8 cellular contexts compared by ENCODE assay signal in genomic region chr11:28107331-28107725, GRCh38. TPM values are rescaled to one million over a fixed set of nuclear protein-coding genes. Genes with fewer than 3 reads are reported as not detected.
DNase-seq lines count a peak whose midpoint lies in the region; ATAC-seq, FAIRE-seq and TF ChIP-seq lines count a peak whose summit lies in the region.

No MANE protein-coding gene starts in this region.

- peaks cover 7% of the 10 kb centered on the region for H3K36me3 Mint-ChIP-seq in T-helper 17 cell (ENCODE audit: low read depth)

- peak overlapping the region; percentile 99 for H3K27ac Mint-ChIP-seq in T-helper 17 cell

- H3K36me3 ChIP-seq in esophagus muscularis mucosa (no peaks in the 10 kb centered on the region), pancreas (no peaks in the 10 kb centered on the region)

- TF ChIP-seq EP300 in esophagus muscularis mucosa (IDR thresholded peaks at IDR 0.05) = no peak

- H3K4me1 ChIP-seq in esophagus muscularis mucosa (peaks cover 33 to 45% (median 42%) of the 10 kb centered on the region in 4 donors), pancreas (peaks cover 4 to 26% (median 19%) of the 10 kb centered on the region in 3 donors)

- peak; percentile 30 for DNase-seq in activated T-cell treated with anti-CD3 and anti-CD28 coated beads, Interleukin-2, amount 50 U/mL, for 1 hour
- DNase-seq in activated T-cell treated with anti-CD3 and anti-CD28 coated beads for 4 hours = no peak
- DNase-seq in T-helper 17 cell = no peak
- DNase-seq in esophagus muscularis mucosa (ENCODE audit: extremely low spot score) = no peak
- DNase-seq in pancreas = peak in 1 of 6 donors; percentile 8
- DNase-seq in nucleus accumbens (lab: John Stamatoyannopoulos, UW) = no peak

- TF ChIP-seq CTCF in esophagus muscularis mucosa (IDR thresholded peaks at IDR 0.05) = no peak
- TF ChIP-seq CTCF in pancreas (IDR thresholded peaks at IDR 0.05) = no peak

- H3K27me3 ChIP-seq in esophagus muscularis mucosa = no peaks in the 10 kb centered on the region
- no peaks in the 10 kb centered on the region for H3K27me3 ChIP-seq in pancreas

- no peak for FAIRE-seq in pancreas (lab: Jason Lieb, UNC)

- ATAC-seq in HG03159 (IDR thresholded peaks at IDR 0.05; ENCODE audit: unreplicated experiment) = peak; percentile 1
- ATAC-seq in T-helper 17 cell = peak; percentile 5
- no peak for ATAC-seq in pancreas
- no peak for ATAC-seq in GM18861 (IDR thresholded peaks at IDR 0.05; ENCODE audit: unreplicated experiment)

- H3K27me3 Mint-ChIP-seq in T-helper 17 cell = no peaks in the 10 kb centered on the region

- 1% methylated on average over 10 of the region's 10 CpGs for WGBS in esophagus muscularis mucosa
- WGBS in pancreas, 2 donors = 0 to 1% methylated on average over 10 of the region's 10 CpGs

- H3K4me3 ChIP-seq in esophagus muscularis mucosa = peak overlapping the region; percentile 53 to 74 (median 62)
- peak overlapping the region in 3 of 4 donors; percentile 40 to 59 (median 47) for H3K4me3 ChIP-seq in pancreas

- H3K27ac ChIP-seq in esophagus muscularis mucosa (replicated peaks in 1 of 4) (peak overlapping the region; percentile 80 to 85 (median 81)), pancreas (peak overlapping the region; percentile 53 to 76 (median 73))

- no peaks in the 10 kb centered on the region for H3K9me3 ChIP-seq in T-helper 17 cell (ENCODE audit: control insufficient read depth, low read length, poor library complexity, severe bottlenecking)
- no peaks in the 10 kb centered on the region for H3K9me3 ChIP-seq in esophagus muscularis mucosa
- H3K9me3 ChIP-seq in pancreas = no peaks in the 10 kb centered on the region

- no peak for TF ChIP-seq POLR2A in esophagus muscularis mucosa (IDR thresholded peaks at IDR 0.05; ENCODE audit: low read depth)

- H3K4me3 Mint-ChIP-seq in T-helper 17 cell = peak overlapping the region; percentile 99

- H3K4me1 Mint-ChIP-seq in T-helper 17 cell = peaks cover 35% of the 10 kb centered on the region

- intact Hi-C loops in esophagus muscularis mucosa (cut with DNase I) (loop anchor here (5.0 kb wide), 1 partner anchor 600 kb away; the partner anchor contains the start of gene LIN7C), pancreas (cut with DNase I) (no loop called here)

RNA-seq across cellular contexts. Expression of gene KIF18A, which starts 0.6 kb away (rescaled TPM):
- total RNA-seq in T-helper 17 cell (1 to 10 TPM; 5.3 to 8.9 TPM), esophagus muscularis mucosa (under 1 TPM in 3 of 4 donors, not detected in 1; 0.23 to 0.52 (median 0.33) TPM), pancreas (1 to 10 TPM in 1 of 6 donors, under 1 TPM in 4, not detected in 1; 0.13 to 1.1 (median 0.31) TPM)
- polyA plus RNA-seq in pancreas = under 1 TPM; 0.04 to 0.05 TPM

RNA-seq across cellular contexts. Expression of gene METTL15, which starts 0.9 kb away (rescaled TPM):
- 1 to 10 TPM; 9.4 to 9.5 TPM for total RNA-seq in T-helper 17 cell
- 1 to 10 TPM; 7.5 to 10.0 (median 8.5) TPM for total RNA-seq in esophagus muscularis mucosa
- total RNA-seq in pancreas = 1 to 10 TPM; 4.5 to 8.2 (median 6.3) TPM
- 1 to 10 TPM; 3.0 to 5.6 TPM for polyA plus RNA-seq in pancreas

Comparison
In these comparisons a context has a peak if more than half of its experiments do, and no peak if none do; other contexts are left out.
1. ATAC-seq: peak in HG03159 (single experiment) and T-helper 17 cell (single experiment); none in pancreas (0 of 4) and GM18861 (single experiment).